8 cellular contexts compared by ENCODE assay signal in genomic region chrX:154478728-154479622, GRCh38. TPM values are rescaled to one million over a fixed set of nuclear protein-coding genes. Genes with fewer than 3 reads are reported as not detected.
DNase-seq lines count a peak whose midpoint lies in the region; ATAC-seq and TF ChIP-seq lines count a peak whose summit lies in the region.

Gene LAGE3, minus strand, starts transcription at chrX:154479281. Its CDS starts 366 bp downstream, at chrX:154478915.

- DNase-seq in AML-193 (lab: John Stamatoyannopoulos, UW): peak; percentile 67 to 68
- peak; percentile 73 for DNase-seq in NCI-H510A (lab: John Stamatoyannopoulos, UW)
- DNase-seq in activated CD4-positive, alpha-beta T cell treated with anti-CD3 and anti-CD28 coated beads for 48 hours: peak; percentile 95
- DNase-seq in left lobe of liver (ENCODE audit: low spot score): peak; percentile 94
- DNase-seq in stimulated activated CD4-positive, alpha-beta T cell treated with anti-CD3 and anti-CD28 coated beads, Interleukin-2, amount 100 ng/mL, for 24 hours: peak; percentile 94 to 96

- peak; percentile 90 for ATAC-seq in HG03432 (IDR thresholded peaks at IDR 0.05; ENCODE audit: unreplicated experiment)
- peak; percentile 97 for ATAC-seq in left lobe of liver

- H3K27ac ChIP-seq in cingulate gyrus (ENCODE audit: low read depth, low read length): peak within 1 kb of the TSS; percentile 76

- TF ChIP-seq POLR2A in GM19193 (IDR thresholded peaks at IDR 0.05; ENCODE audit: extremely low read depth, insufficient read depth, insufficient read length): peak; percentile 75

RNA-seq across cellular contexts. Expression of gene LAGE3, which starts in this region (rescaled TPM):
- total RNA-seq in left lobe of liver: 12.0 TPM

Comparison
In these comparisons a context has a peak if more than half of its experiments do, and no peak if none do; other contexts are left out.
1. Peak in every context shown above with its lines: DNase-seq, ATAC-seq and H3K27ac ChIP-seq.